Comparison of ENCODE assay signal across 14 cellular contexts in the genomic region with DNA sequence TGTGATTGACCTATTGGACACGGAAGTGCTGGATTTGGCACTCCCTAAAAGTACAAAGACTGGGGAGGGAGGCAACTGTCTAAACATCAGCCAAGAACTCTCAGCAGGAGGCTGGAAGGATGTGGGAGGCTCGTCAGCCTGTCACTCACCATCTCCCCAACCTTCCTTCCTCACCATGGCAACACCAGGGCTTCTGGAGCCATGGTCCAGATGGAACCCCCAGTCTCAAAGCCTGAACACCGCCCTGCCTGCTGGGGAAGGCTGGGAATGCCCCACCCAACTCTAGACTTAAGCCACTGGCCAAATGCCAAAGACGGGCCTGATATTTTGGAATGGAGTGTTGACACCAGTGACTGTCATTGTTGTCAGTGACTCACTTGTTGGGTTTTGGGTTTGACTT. TPM values are rescaled to one million over a fixed set of nuclear protein-coding genes. Genes with fewer than 3 reads are reported as not detected.
A peak's percentile ranks its signal among the peaks of the same experiment; 100 is the strongest.
DNase-seq lines count a peak whose midpoint lies in the region; TF ChIP-seq lines count a peak whose summit lies in the region.
"Had no signal": no experiment of that assay in that cellular context is flagged by ENCODE, and none has a peak within 500 bp of the region (broad histone marks: within the 10 kb centered on the region; RNA-seq: fewer than 3 reads in every experiment).

No MANE protein-coding gene starts in this region.

- no peaks in the 10 kb centered on the region for H3K27me3 ChIP-seq in sigmoid colon
- H3K27me3 ChIP-seq: cardiac muscle cell had no signal

- TF ChIP-seq CTCF in fibroblast of mammary gland (conservative IDR thresholded peaks at IDR 0.05; ENCODE audit: control insufficient read depth, insufficient read depth, low read depth, low read length) = no peak
- TF ChIP-seq CTCF in sigmoid colon (IDR thresholded peaks at IDR 0.05) = no peak

- no peaks in the 10 kb centered on the region for H3K36me3 ChIP-seq in sigmoid colon
- H3K36me3 ChIP-seq: cardiac muscle cell had no signal

- H3K27ac ChIP-seq in sigmoid colon = no peak overlapping the region
- H3K27ac ChIP-seq: cardiac muscle cell had no signal

- H3K4me3 ChIP-seq in fibroblast of mammary gland (ENCODE audit: control insufficient read depth, low read depth, low read length) (no peak overlapping the region), sigmoid colon (no peak overlapping the region)
- H3K4me3 ChIP-seq: cardiac muscle cell had no signal

- intact Hi-C loops in sigmoid colon (cut with DNase I) = no loop called here

- peak; percentile 17 to 51 for DNase-seq in NCI-H2081 (lab: John Stamatoyannopoulos, UW)
- no peak for DNase-seq in NCI-H2081 treated with DMSO at 0.1 percent for 48 hours (lab: John Stamatoyannopoulos, UW)
- peak; percentile 77 to 83 for DNase-seq in NCI-H524 (lab: John Stamatoyannopoulos, UW)
- DNase-seq in fibroblast of mammary gland (ENCODE audit: low read depth) = peak; percentile 11
- peak; percentile 25 for DNase-seq in sigmoid colon
- no peak for DNase-seq in NCI-H2196 (lab: John Stamatoyannopoulos, UW; ENCODE audit: unreplicated experiment)
- DNase-seq in ACHN = no peak
- DNase-seq in HuH-7.5 (ENCODE audit: low spot score) = no peak
- DNase-seq: 8988T; GF-D8; NCI-H1436; retina; stimulated activated naive B cell treated with anti-CD40 and anti-IgM and Interleukin-4, amounts not matched to agents 10 μg/mL and 1 μg/mL and 100 μg/mL, for 72 hours had no signal

- H3K9me3 ChIP-seq in sigmoid colon = no peaks in the 10 kb centered on the region

- in situ Hi-C loops in ACHN (cut with HindIII; ENCODE audit: low pct_ligation_motif_present, low pct_unique_long_range_greater_than_20kb, low sequenced_read_pairs) = no loop called here

- peaks cover 0 to 21% (median 15%) of the 10 kb centered on the region in 4 donors for H3K4me1 ChIP-seq in sigmoid colon

- 25 to 68% methylated on average over 4 of the region's 4 CpGs for WGBS in sigmoid colon, 2 donors

- no peak for TF ChIP-seq POLR2A in sigmoid colon (IDR thresholded peaks at IDR 0.05)

- TF ChIP-seq EP300 in sigmoid colon (IDR thresholded peaks at IDR 0.05) = no peak

RNA-seq across cellular contexts. Expression of a gene that starts 55.3 kb away (rescaled TPM):
- 10 to 100 TPM in 2 of 4 donors, 1 to 10 TPM in 2; 4.3 to 20.5 (median 9.4) TPM for total RNA-seq in sigmoid colon
- polyA plus RNA-seq in sigmoid colon = 1 to 10 TPM in 2 of 3 donors, not detected in 1; 2.4 to 3.0 TPM

Comparison
In these comparisons a context has a peak if more than half of its experiments do, and no peak if none do; other contexts are left out.
1. DNase-seq: peak in NCI-H2081 (2 of 2), NCI-H524 (2 of 2), fibroblast of mammary gland (single experiment) and sigmoid colon (single experiment); none in NCI-H2081 treated with DMSO at 0.1 percent for 48 hours (single experiment), NCI-H2196 (single experiment), ACHN (single experiment) and HuH-7.5 (single experiment).